Comparison of ENCODE assay signal across 8 cellular contexts in the genomic region with DNA sequence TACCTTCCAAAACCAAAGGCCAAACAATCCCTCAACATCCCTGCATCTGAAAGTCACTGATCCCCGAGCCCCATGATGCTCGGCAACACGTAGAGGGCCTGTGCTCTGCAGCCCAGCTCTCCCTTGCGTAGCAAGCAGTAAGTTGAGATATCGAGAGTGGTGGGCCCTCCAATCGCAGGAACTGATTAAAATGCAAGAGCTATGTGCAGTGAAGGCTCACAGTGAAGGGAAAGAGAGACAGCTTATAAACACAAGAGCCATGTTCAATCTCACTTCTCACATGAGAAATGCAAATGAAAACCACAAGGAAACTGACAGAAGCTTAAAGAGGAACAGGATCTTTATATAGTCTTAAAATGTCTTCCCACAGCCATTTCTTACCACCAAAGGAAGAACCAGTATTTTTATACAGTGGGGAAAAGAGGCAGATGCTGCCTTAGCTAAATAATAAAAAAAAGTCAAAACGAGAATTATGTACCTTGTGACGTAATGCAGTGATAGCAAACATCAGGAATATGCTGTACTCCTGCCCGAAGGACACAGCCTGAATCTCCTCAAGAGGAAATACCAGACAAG. TPM values are rescaled to one million over a fixed set of nuclear protein-coding genes. Genes with fewer than 3 reads are reported as not detected.
A peak's percentile ranks its signal among the peaks of the same experiment; 100 is the strongest.
DNase-seq lines count a peak whose midpoint lies in the region; ATAC-seq and TF ChIP-seq lines count a peak whose summit lies in the region.

No MANE protein-coding gene starts in this region.

- peaks cover 5% of the 10 kb centered on the region for H3K4me1 ChIP-seq in upper lobe of right lung
- H3K4me1 ChIP-seq in uterus: no peaks in the 10 kb centered on the region

- TF ChIP-seq CTCF in LNCaP clone FGC (IDR thresholded peaks at IDR 0.05; ENCODE audit: control insufficient read depth, extremely low read depth, insufficient read depth) (no peak), upper lobe of right lung (IDR thresholded peaks at IDR 0.05) (no peak), uterus (IDR thresholded peaks at IDR 0.05) (no peak)

- ATAC-seq in GM21786 (IDR thresholded peaks at IDR 0.05; ENCODE audit: unreplicated experiment): peak; percentile 78
- no peak for ATAC-seq in upper lobe of right lung

- peaks cover 44% of the 10 kb centered on the region for H3K36me3 ChIP-seq in upper lobe of right lung
- no peaks in the 10 kb centered on the region for H3K36me3 ChIP-seq in uterus

- H3K9me3 ChIP-seq in upper lobe of right lung: no peaks in the 10 kb centered on the region
- H3K9me3 ChIP-seq in uterus: no peaks in the 10 kb centered on the region

- no peaks in the 10 kb centered on the region for H3K27me3 ChIP-seq in upper lobe of right lung
- H3K27me3 ChIP-seq in uterus: no peaks in the 10 kb centered on the region

- H3K27ac ChIP-seq in upper lobe of right lung: no peak overlapping the region
- H3K27ac ChIP-seq in uterus: no peak overlapping the region

- DNase-seq in LNCaP clone FGC (ENCODE audit: low read depth) (peak; percentile 49), medulla oblongata (ENCODE audit: extremely low spot score) (peak; percentile 59), upper lobe of right lung (no peak), uterus (no peak), NCI-H2196 treated with DMSO at 0.1 percent for 48 hours (lab: John Stamatoyannopoulos, UW; ENCODE audit: unreplicated experiment) (no peak), HT-29 (ENCODE audit: low spot score) (no peak)

- no peak overlapping the region for H3K4me3 ChIP-seq in LNCaP clone FGC (ENCODE audit: low read depth, low read length)
- H3K4me3 ChIP-seq in upper lobe of right lung: no peak overlapping the region
- H3K4me3 ChIP-seq in uterus: no peak overlapping the region

- intact Hi-C loops in upper lobe of right lung (cut with DNase I): no loop called here
- intact Hi-C loops in uterus (cut with DNase I; ENCODE audit: low total_unique reads): no loop called here

- peak; percentile 36 for TF ChIP-seq POLR2A in GM18526 (IDR thresholded peaks at IDR 0.05; ENCODE audit: extremely low read depth, insufficient read length)
- no peak for TF ChIP-seq POLR2A in uterus (IDR thresholded peaks at IDR 0.05)

RNA-seq across cellular contexts. Expression of gene TTF1, which starts 24.6 kb away (rescaled TPM):
- total RNA-seq in upper lobe of right lung: 12.1 TPM
- 10 to 100 TPM in 2 of 4 donors, 1 to 10 TPM in 2; 5.6 to 16.5 (median 10.3) TPM for total RNA-seq in uterus
- 6.4 and 7.9 TPM in 2 replicates for total RNA-seq in HT-29 (2014; rRNA removed; shearing (Covaris generic))

RNA-seq across cellular contexts. Expression of gene SETX, which starts 27.3 kb away (rescaled TPM):
- total RNA-seq in upper lobe of right lung: 56.9 TPM
- total RNA-seq in uterus: 100 to 1,000 TPM in 1 of 4 donors, 10 to 100 TPM in 3; 36.5 to 117 (median 60.4) TPM
- 22.6 and 24.0 TPM in 2 replicates for total RNA-seq in HT-29 (2014; rRNA removed; shearing (Covaris generic))

RNA-seq across cellular contexts. Expression of gene CFAP77, which starts 28.0 kb away (rescaled TPM):
- total RNA-seq in upper lobe of right lung (not detected), uterus (1 to 10 TPM in 1 of 4 donors, not detected in 3; 1.4 TPM)
- not detected in 2 replicates for total RNA-seq in HT-29 (2014; rRNA removed; shearing (Covaris generic))

Comparison
In these comparisons a context has a peak if more than half of its experiments do, and no peak if none do; other contexts are left out.
1. DNase-seq: peak in LNCaP clone FGC (single experiment) and medulla oblongata (single experiment); none in upper lobe of right lung (single experiment), uterus (0 of 2), NCI-H2196 treated with DMSO at 0.1 percent for 48 hours (single experiment) and HT-29 (single experiment).